In genomic region chr16:53775821-53776431, GRCh38 we compare ENCODE assay signal across 2 cellular contexts.
TF ChIP-seq lines count a peak whose summit lies in the region.

No MANE protein-coding gene starts in this region.

TF ChIP-seq in HCT116, 20 proteins besides CTCF, POLR2A, EP300 and RAD21 (continued from another document):
- TF ChIP-seq, protein P1, sequence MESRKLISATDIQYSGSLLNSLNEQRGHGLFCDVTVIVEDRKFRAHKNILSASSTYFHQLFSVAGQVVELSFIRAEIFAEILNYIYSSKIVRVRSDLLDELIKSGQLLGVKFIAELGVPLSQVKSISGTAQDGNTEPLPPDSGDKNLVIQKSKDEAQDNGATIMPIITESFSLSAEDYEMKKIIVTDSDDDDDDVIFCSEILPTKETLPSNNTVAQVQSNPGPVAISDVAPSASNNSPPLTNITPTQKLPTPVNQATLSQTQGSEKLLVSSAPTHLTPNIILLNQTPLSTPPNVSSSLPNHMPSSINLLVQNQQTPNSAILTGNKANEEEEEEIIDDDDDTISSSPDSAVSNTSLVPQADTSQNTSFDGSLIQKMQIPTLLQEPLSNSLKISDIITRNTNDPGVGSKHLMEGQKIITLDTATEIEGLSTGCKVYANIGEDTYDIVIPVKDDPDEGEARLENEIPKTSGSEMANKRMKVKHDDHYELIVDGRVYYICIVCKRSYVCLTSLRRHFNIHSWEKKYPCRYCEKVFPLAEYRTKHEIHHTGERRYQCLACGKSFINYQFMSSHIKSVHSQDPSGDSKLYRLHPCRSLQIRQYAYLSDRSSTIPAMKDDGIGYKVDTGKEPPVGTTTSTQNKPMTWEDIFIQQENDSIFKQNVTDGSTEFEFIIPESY (IDR thresholded peaks at IDR 0.05; ENCODE audit: extremely low read depth, insufficient replicate concordance, low read length), result no peak
- TF ChIP-seq, protein P2, sequence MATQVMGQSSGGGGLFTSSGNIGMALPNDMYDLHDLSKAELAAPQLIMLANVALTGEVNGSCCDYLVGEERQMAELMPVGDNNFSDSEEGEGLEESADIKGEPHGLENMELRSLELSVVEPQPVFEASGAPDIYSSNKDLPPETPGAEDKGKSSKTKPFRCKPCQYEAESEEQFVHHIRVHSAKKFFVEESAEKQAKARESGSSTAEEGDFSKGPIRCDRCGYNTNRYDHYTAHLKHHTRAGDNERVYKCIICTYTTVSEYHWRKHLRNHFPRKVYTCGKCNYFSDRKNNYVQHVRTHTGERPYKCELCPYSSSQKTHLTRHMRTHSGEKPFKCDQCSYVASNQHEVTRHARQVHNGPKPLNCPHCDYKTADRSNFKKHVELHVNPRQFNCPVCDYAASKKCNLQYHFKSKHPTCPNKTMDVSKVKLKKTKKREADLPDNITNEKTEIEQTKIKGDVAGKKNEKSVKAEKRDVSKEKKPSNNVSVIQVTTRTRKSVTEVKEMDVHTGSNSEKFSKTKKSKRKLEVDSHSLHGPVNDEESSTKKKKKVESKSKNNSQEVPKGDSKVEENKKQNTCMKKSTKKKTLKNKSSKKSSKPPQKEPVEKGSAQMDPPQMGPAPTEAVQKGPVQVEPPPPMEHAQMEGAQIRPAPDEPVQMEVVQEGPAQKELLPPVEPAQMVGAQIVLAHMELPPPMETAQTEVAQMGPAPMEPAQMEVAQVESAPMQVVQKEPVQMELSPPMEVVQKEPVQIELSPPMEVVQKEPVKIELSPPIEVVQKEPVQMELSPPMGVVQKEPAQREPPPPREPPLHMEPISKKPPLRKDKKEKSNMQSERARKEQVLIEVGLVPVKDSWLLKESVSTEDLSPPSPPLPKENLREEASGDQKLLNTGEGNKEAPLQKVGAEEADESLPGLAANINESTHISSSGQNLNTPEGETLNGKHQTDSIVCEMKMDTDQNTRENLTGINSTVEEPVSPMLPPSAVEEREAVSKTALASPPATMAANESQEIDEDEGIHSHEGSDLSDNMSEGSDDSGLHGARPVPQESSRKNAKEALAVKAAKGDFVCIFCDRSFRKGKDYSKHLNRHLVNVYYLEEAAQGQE (IDR thresholded peaks at IDR 0.05; ENCODE audit: low read depth), result no peak
- TF ChIP-seq CEBPB (IDR thresholded peaks at IDR 0.05; ENCODE audit: low read depth), result peak; percentile 94

TF ChIP-seq in SK-N-SH, 30 proteins besides CTCF, POLR2A, EP300 and RAD21 (continued from another document):
- peak; percentile 84 for TF ChIP-seq NFIC (IDR thresholded peaks at IDR 0.05; ENCODE audit: borderline replicate concordance)
TF ChIP-seq in SK-N-SH: peak in this region for 9.
